Comparison of ENCODE assay signal across 8 cellular contexts in the genomic region with DNA sequence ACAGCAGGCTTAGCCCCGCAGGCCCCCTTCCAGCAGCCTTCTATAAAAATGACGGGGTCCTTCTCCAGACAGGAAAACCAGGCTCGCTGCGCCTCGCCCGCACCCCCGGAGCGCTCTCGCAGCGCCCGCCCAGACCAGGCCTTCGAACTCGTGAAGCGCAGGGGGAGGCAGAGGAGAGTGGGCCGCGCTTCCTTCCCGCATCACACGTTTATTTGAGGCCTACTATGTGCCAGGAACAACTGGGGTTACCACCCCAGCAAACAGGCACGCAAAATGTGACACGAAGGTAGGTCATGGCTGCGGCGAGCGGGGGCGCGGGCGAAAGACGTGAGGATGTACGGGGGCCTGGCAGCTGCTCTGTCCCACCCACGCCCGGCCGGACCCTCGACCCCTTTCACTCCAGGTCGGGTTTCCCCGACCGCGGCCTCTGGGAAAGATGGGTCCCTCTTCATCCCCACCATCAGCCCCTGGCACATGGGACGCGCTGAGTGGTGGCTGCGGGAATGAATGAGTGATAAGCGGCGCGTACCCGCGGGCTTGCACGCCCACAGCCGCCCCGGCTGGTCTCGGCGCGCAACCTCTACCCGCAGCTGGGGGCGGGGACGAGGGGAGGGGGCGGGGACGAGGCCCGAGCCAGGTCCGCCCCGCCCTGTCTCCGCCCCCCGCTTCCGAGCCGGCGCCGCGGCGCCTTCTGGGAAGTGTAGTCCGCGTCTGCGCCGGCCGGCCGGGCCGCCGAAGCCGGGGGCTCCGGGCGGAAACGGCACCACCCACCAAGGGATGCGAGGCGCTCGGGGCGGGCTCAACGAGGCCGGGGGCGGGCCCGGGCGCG. TPM values are rescaled to one million over a fixed set of nuclear protein-coding genes. Genes with fewer than 3 reads are reported as not detected.
DNase-seq lines count a peak whose midpoint lies in the region; ATAC-seq and TF ChIP-seq lines count a peak whose summit lies in the region.

No MANE protein-coding gene starts in this region.

- H3K4me1 ChIP-seq in vagina: peaks cover 32% of the 10 kb centered on the region

- TF ChIP-seq POLR2A in vagina (IDR thresholded peaks at IDR 0.05): no peak

- intact Hi-C loops in vagina (cut with DNase I): no loop called here

- H3K27ac ChIP-seq in vagina: no peak overlapping the region

- H3K4me3 ChIP-seq in vagina: peak overlapping the region; percentile 78 to 89

- peak; percentile 99 for DNase-seq in GM13976 (ENCODE audit: low spot score)
- DNase-seq in NCI-H146 treated with DMSO at 0.1 percent for 48 hours (lab: John Stamatoyannopoulos, UW; ENCODE audit: unreplicated experiment): peak; percentile 66
- DNase-seq in T1000 (lab: John Stamatoyannopoulos, UW): peak; percentile 78
- DNase-seq in astrocyte of the hippocampus (ENCODE audit: low read depth, low spot score): peak; percentile 98
- DNase-seq in hippocampal formation (lab: John Stamatoyannopoulos, UW): peak; percentile 84
- DNase-seq in renal cortical epithelial cell (ENCODE audit: low read depth): peak; percentile 35
- peak in 1 of 2 donors; percentile 81 for DNase-seq in vagina (ENCODE audit: extremely low spot score in 2 of 2)

- H3K36me3 ChIP-seq in vagina: no peaks in the 10 kb centered on the region

- ATAC-seq in HG02840 (IDR thresholded peaks at IDR 0.05; ENCODE audit: low FRiP score, unreplicated experiment): peak; percentile 86

- no peak for TF ChIP-seq CTCF in GM13976 (IDR thresholded peaks at IDR 0.05; ENCODE audit: borderline replicate concordance, control extremely low read depth, extremely low read depth, insufficient read depth, missing control alignments)
- TF ChIP-seq CTCF in vagina (IDR thresholded peaks at IDR 0.05): no peak

- in situ Hi-C loops in GM13976 (cut with MboI; ENCODE audit: low sequenced_read_pairs, unreplicated experiment): no loop called here

- H3K27me3 ChIP-seq in vagina: no peaks in the 10 kb centered on the region

- H3K9me3 ChIP-seq in vagina: peaks cover 20% of the 10 kb centered on the region

RNA-seq across cellular contexts. Expression of gene ZNF467, which starts 59.1 kb away (rescaled TPM):
- total RNA-seq in renal cortical epithelial cell (under 0.01 and 3.0 TPM in 2 replicates), vagina (13.3 TPM)
